In genomic region chr7:131941291-131941690, GRCh38 we compare ENCODE assay signal across 34 cellular contexts.
"Had no signal": no experiment of that assay in that cellular context is flagged by ENCODE, and none has a peak within 500 bp of the region (broad histone marks: within the 10 kb centered on the region; RNA-seq: fewer than 3 reads in every experiment).

No MANE protein-coding gene starts in this region.

- ATAC-seq: activated CD8-positive, alpha-beta T cell treated with anti-CD3 and anti-CD28 coated beads for 36 hours; activated naive CD4-positive, alpha-beta T cell treated with anti-CD3 and anti-CD28 coated beads, Interleukin-2, amount 50 U/mL, for 72 hours; activated T-cell treated with anti-CD3 and anti-CD28 coated beads, Interleukin-2, amount 50 U/mL, for 4 hours; activated T-cell treated with anti-CD3 and anti-CD28 coated beads, Interleukin-2, amount 50 U/mL, for 72 hours; activated T-helper 17 cell treated with anti-CD3 and anti-CD28 coated beads, Interleukin-2, amount 50 U/mL, for 72 hours had no signal

- H3K27ac ChIP-seq: adrenal gland, cardiac muscle cell, VCaP had no signal

- H3K27me3 Mint-ChIP-seq: activated CD4-positive, alpha-beta T cell treated with anti-CD3 and anti-CD28 coated beads, Interleukin-2, amount 10 ng/mL, durations not matched to agents 24 days and 14 days had no signal

- H3K4me3 ChIP-seq: adrenal gland, cardiac muscle cell had no signal

- H3K4me1 ChIP-seq: adrenal gland had no signal

- DNase-seq: activated B cell treated with CpG ODN at 0.5 μM for 24 hours; activated CD4-positive, alpha-beta memory T cell treated with anti-CD3 and anti-CD28 coated beads for 36 hours; activated CD4-positive, alpha-beta T cell treated with anti-CD3 and anti-CD28 coated beads for 4 hours; activated CD4-positive, alpha-beta T cell treated with anti-CD3 and anti-CD28 coated beads, Interleukin-2, amount 10 ng/mL, durations not matched to agents 24 days and 14 days; activated CD4-positive, alpha-beta T cell treated with anti-CD3 and anti-CD28 coated beads, Interleukin-2, amount 50 U/mL, for 1 hour; activated CD4-positive, alpha-beta T cell treated with anti-CD3 and anti-CD28 coated beads, Interleukin-2, amount 50 U/mL, for 4 hours; activated CD4-positive, CD25-positive, alpha-beta regulatory T cell treated with anti-CD3 and anti-CD28 coated beads, Interleukin-2, amount 50 U/mL, for 72 hours; activated CD8-positive, alpha-beta memory T cell treated with anti-CD3 and anti-CD28 coated beads, Interleukin-2, amount 50 U/mL, for 4 hours; activated CD8-positive, alpha-beta T cell treated with anti-CD3 and anti-CD28 coated beads for 36 hours; activated effector memory CD4-positive, alpha-beta T cell treated with anti-CD3 and anti-CD28 coated beads, Interleukin-2, amount 50 U/mL, for 16 hours; activated gamma-delta T cell treated with Interleukin-2 at 50 U/mL for 16 hours; activated naive CD4-positive, alpha-beta T cell; activated naive CD4-positive, alpha-beta T cell treated with anti-CD3 and anti-CD28 coated beads for 36 hours; activated naive CD4-positive, alpha-beta T cell treated with anti-CD3 and anti-CD28 coated beads, Interleukin-2, amount 50 U/mL, for 16 hours; activated naive CD8-positive, alpha-beta T cell treated with anti-CD3 and anti-CD28 coated beads for 36 hours; activated T-cell treated with anti-CD3 and anti-CD28 coated beads for 4 hours; activated T-cell treated with anti-CD3 and anti-CD28 coated beads, Interleukin-2, amount 50 U/mL, for 1 hour; activated T-cell treated with anti-CD3 and anti-CD28 coated beads, Interleukin-2, amount 50 U/mL, for 4 hours; activated T-cell treated with anti-CD3 and anti-CD28 coated beads, Interleukin-2, amount 50 U/mL, for 72 hours; adrenal gland; amniotic stem cell; aorta; caudate nucleus; T-helper 1 cell; T-helper 2 cell; T-helper 9 cell had no signal

- H3K9me3 ChIP-seq: adrenal gland had no signal

- H3K4me1 Mint-ChIP-seq: activated B cell treated with CpG ODN at 0.5 μM for 24 hours; activated CD4-positive, alpha-beta T cell treated with anti-CD3 and anti-CD28 coated beads, Interleukin-2, amount 10 ng/mL, durations not matched to agents 24 days and 14 days; activated T-helper 17 cell treated with anti-CD3 and anti-CD28 coated beads, Interleukin-2, amount 50 U/mL, for 72 hours had no signal

- H3K27ac Mint-ChIP-seq: activated B cell treated with CpG ODN at 0.5 μM for 24 hours; activated CD4-positive, alpha-beta memory T cell treated with anti-CD3 and anti-CD28 coated beads for 36 hours; activated CD4-positive, alpha-beta T cell treated with anti-CD3 and anti-CD28 coated beads, Interleukin-2, amount 10 ng/mL, durations not matched to agents 24 days and 14 days; activated CD8-positive, alpha-beta T cell treated with anti-CD3 and anti-CD28 coated beads for 36 hours; activated naive CD4-positive, alpha-beta T cell treated with anti-CD3 and anti-CD28 coated beads for 36 hours; activated naive CD4-positive, alpha-beta T cell treated with anti-CD3 and anti-CD28 coated beads, Interleukin-2, amount 50 U/mL, for 72 hours; activated naive CD8-positive, alpha-beta T cell treated with anti-CD3 and anti-CD28 coated beads for 36 hours; activated T-cell treated with anti-CD3 and anti-CD28 coated beads, Interleukin-2, amount 50 U/mL, for 72 hours; activated T-helper 1 cell treated with anti-CD3 and anti-CD28 coated beads, Interleukin-12 subunit alpha, Interleukin-12 subunit beta, Interleukin-2, Interleukin-4 antibody, amounts not matched to agents 30 ng/mL and 10 ng/mL and 1 ng/mL, durations not matched to agents 14 hours and 24 hours and 36 hours; activated T-helper 17 cell treated with anti-CD3 and anti-CD28 coated beads, Interleukin-2, amount 50 U/mL, for 72 hours; T-helper 1 cell treated with Interleukin-12 subunit alpha and Interleukin-12 subunit beta and Interleukin-4 antibody, amounts not matched to agents 30 μg/mL and 1 μg/mL, for 36 hours; T-helper 2 cell treated with Interferon-gamma antibody and Interleukin-4, amounts not matched to agents 5 μg/mL and 100 μg/mL, for 36 hours had no signal

- H3K4me3 Mint-ChIP-seq: activated B cell treated with CpG ODN at 0.5 μM for 24 hours; activated CD4-positive, alpha-beta memory T cell treated with anti-CD3 and anti-CD28 coated beads for 36 hours; activated CD4-positive, alpha-beta T cell treated with anti-CD3 and anti-CD28 coated beads, Interleukin-2, amount 10 ng/mL, durations not matched to agents 24 days and 14 days; activated CD8-positive, alpha-beta T cell treated with anti-CD3 and anti-CD28 coated beads for 36 hours; activated naive CD4-positive, alpha-beta T cell treated with anti-CD3 and anti-CD28 coated beads for 36 hours; activated naive CD8-positive, alpha-beta T cell treated with anti-CD3 and anti-CD28 coated beads for 36 hours; activated T-cell treated with anti-CD3 and anti-CD28 coated beads, Interleukin-2, amount 50 U/mL, for 4 hours; activated T-cell treated with anti-CD3 and anti-CD28 coated beads, Interleukin-2, amount 50 U/mL, for 72 hours; activated T-helper 1 cell treated with anti-CD3 and anti-CD28 coated beads, Interleukin-12 subunit alpha, Interleukin-12 subunit beta, Interleukin-2, Interleukin-4 antibody, amounts not matched to agents 30 ng/mL and 10 ng/mL and 1 ng/mL, durations not matched to agents 14 hours and 24 hours and 36 hours; activated T-helper 17 cell treated with anti-CD3 and anti-CD28 coated beads, Interleukin-2, amount 50 U/mL, for 72 hours; brain; T-helper 1 cell treated with Interleukin-12 subunit alpha and Interleukin-12 subunit beta and Interleukin-4 antibody, amounts not matched to agents 30 μg/mL and 1 μg/mL, for 36 hours; T-helper 2 cell treated with Interferon-gamma antibody and Interleukin-4, amounts not matched to agents 5 μg/mL and 100 μg/mL, for 36 hours had no signal

- H3K36me3 ChIP-seq: adrenal gland, cardiac muscle cell had no signal

- H3K36me3 Mint-ChIP-seq: activated CD4-positive, alpha-beta memory T cell treated with anti-CD3 and anti-CD28 coated beads for 36 hours; activated naive CD8-positive, alpha-beta T cell treated with anti-CD3 and anti-CD28 coated beads for 36 hours; brain had no signal

- H3K9me3 Mint-ChIP-seq: activated CD4-positive, alpha-beta memory T cell treated with anti-CD3 and anti-CD28 coated beads for 36 hours; activated CD4-positive, alpha-beta T cell treated with anti-CD3 and anti-CD28 coated beads, Interleukin-2, amount 10 ng/mL, durations not matched to agents 24 days and 14 days; activated CD8-positive, alpha-beta T cell treated with anti-CD3 and anti-CD28 coated beads for 36 hours; activated naive CD8-positive, alpha-beta T cell treated with anti-CD3 and anti-CD28 coated beads for 36 hours; activated T-cell treated with anti-CD3 and anti-CD28 coated beads, Interleukin-2, amount 50 U/mL, for 4 hours; activated T-helper 1 cell treated with anti-CD3 and anti-CD28 coated beads, Interleukin-12 subunit alpha, Interleukin-12 subunit beta, Interleukin-2, Interleukin-4 antibody, amounts not matched to agents 30 ng/mL and 10 ng/mL and 1 ng/mL, durations not matched to agents 14 hours and 24 hours and 36 hours; activated T-helper 17 cell treated with anti-CD3 and anti-CD28 coated beads, Interleukin-2, amount 50 U/mL, for 72 hours; T-helper 1 cell treated with Interleukin-12 subunit alpha and Interleukin-12 subunit beta and Interleukin-4 antibody, amounts not matched to agents 30 μg/mL and 1 μg/mL, for 36 hours; T-helper 2 cell treated with Interferon-gamma antibody and Interleukin-4, amounts not matched to agents 5 μg/mL and 100 μg/mL, for 36 hours had no signal
